ENCODE assay signal across 8 cellular contexts in the genomic region with DNA sequence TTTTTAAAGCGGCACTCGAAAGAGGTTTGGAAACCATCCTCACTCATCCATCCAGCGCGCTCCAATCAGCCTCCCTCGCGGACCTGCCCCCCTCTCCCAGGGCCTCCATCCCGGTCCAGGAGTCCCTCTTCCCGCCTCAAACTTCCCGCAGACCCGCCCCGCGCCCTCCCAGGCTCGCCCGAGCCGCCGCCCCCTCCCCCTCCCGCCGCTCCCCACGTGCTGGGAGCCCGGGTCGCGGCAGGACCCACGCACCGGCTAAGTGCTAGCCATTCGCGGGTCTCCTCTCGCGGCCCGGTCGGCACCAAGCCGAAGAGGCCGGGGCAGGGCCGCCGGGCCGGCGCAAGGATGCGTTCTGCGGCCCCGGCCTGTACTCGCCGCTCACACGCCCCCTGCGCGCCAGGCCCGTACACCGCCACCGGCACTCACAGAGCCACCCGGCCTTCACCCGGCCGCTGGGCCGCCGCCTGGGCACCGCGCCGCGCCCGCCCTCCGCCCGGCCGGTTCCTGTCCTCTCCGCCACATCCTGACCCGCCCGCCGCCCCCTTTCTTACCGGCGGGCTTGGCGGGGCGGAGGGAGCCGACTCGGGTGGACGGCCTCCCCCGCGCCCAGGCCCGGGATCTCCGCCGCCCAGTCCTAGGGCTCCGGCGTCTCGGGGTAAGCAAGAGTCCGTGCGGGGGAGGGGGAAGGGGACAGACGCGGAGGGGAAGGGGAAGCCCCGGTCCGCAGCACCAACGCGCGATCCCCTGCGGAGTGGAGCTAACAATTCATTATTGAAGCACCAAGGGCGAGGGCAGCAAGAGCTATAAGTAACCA. TPM values are rescaled to one million over a fixed set of nuclear protein-coding genes. Genes with fewer than 3 reads are reported as not detected.
DNase-seq lines count a peak whose midpoint lies in the region; ATAC-seq and TF ChIP-seq lines count a peak whose summit lies in the region.

No MANE protein-coding gene starts in this region.

- peak overlapping the region; percentile 92 for H3K4me3 Mint-ChIP-seq in activated T-cell treated with anti-CD3 and anti-CD28 coated beads, Interleukin-2, amount 50 U/mL, for 24 hours

- intact Hi-C loops in esophagus muscularis mucosa (cut with DNase I) = loop anchor here (10.0 kb wide), 1 partner anchor 153 kb away; a partner anchor contains a TSS

- no peak for TF ChIP-seq CTCF in esophagus muscularis mucosa (IDR thresholded peaks at IDR 0.05)

- peaks cover 24 to 59% (median 53%) of the 10 kb centered on the region in 4 donors for H3K4me1 ChIP-seq in esophagus muscularis mucosa

- H3K4me1 Mint-ChIP-seq in activated T-cell treated with anti-CD3 and anti-CD28 coated beads, Interleukin-2, amount 50 U/mL, for 24 hours (ENCODE audit: low read depth) = peaks cover 58% of the 10 kb centered on the region

- peak overlapping the region; percentile 100 for H3K27ac Mint-ChIP-seq in activated T-cell treated with anti-CD3 and anti-CD28 coated beads, Interleukin-2, amount 50 U/mL, for 24 hours

- peak overlapping the region; percentile 94 to 100 (median 100) for H3K27ac ChIP-seq in esophagus muscularis mucosa (replicated peaks in 1 of 4)

- TF ChIP-seq EP300 in esophagus muscularis mucosa (IDR thresholded peaks at IDR 0.05) = no peak

- peaks cover 12 to 29% (median 19%) of the 10 kb centered on the region in 4 donors for H3K36me3 ChIP-seq in esophagus muscularis mucosa

- TF ChIP-seq POLR2A in esophagus muscularis mucosa (IDR thresholded peaks at IDR 0.05; ENCODE audit: low read depth) = no peak

- DNase-seq in activated T-cell treated with anti-CD3 and anti-CD28 coated beads for 1 hour (ENCODE audit: low read depth) (peak; percentile 24), NCI-H526 (lab: John Stamatoyannopoulos, UW) (peak; percentile 35 to 68), esophagus muscularis mucosa (ENCODE audit: extremely low spot score) (peak; percentile 94), myocyte (ENCODE audit: low read depth) (peak; percentile 60)
- DNase-seq in activated T-cell treated with anti-CD3 and anti-CD28 coated beads, Interleukin-2, amount 50 U/mL, for 1 hour = no peak
- peak; percentile 74 for DNase-seq in activated T-cell treated with anti-CD3 and anti-CD28 coated beads, Interleukin-2, amount 50 U/mL, for 24 hours
- DNase-seq in stimulated activated naive CD4-positive, alpha-beta T cell treated with Interleukin-2 at 50 U/mL for 16 hours (lab: John Stamatoyannopoulos, UW) = peak; percentile 46

- 1% methylated on average over 12 of the region's 90 CpGs for WGBS in esophagus muscularis mucosa

- H3K27me3 Mint-ChIP-seq in activated T-cell treated with anti-CD3 and anti-CD28 coated beads, Interleukin-2, amount 50 U/mL, for 24 hours = no peaks in the 10 kb centered on the region

- H3K36me3 Mint-ChIP-seq in activated T-cell treated with anti-CD3 and anti-CD28 coated beads, Interleukin-2, amount 50 U/mL, for 24 hours (ENCODE audit: low read depth) = peaks cover 72% of the 10 kb centered on the region

- no peaks in the 10 kb centered on the region for H3K9me3 Mint-ChIP-seq in activated T-cell treated with anti-CD3 and anti-CD28 coated beads, Interleukin-2, amount 50 U/mL, for 24 hours

- H3K4me3 ChIP-seq in esophagus muscularis mucosa = peak overlapping the region; percentile 84 to 94 (median 89)

- peak; percentile 19 for ATAC-seq in HG02973 (IDR thresholded peaks at IDR 0.05; ENCODE audit: unreplicated experiment)

- no peaks in the 10 kb centered on the region for H3K9me3 ChIP-seq in esophagus muscularis mucosa

- no peaks in the 10 kb centered on the region for H3K27me3 ChIP-seq in esophagus muscularis mucosa

RNA-seq across cellular contexts. Expression of a gene that starts 0.6 kb away (rescaled TPM):
- 10 to 100 TPM; 25.8 to 69.3 (median 34.5) TPM for total RNA-seq in esophagus muscularis mucosa
- 30.6 and 31.6 TPM in 2 replicates for total RNA-seq in myocyte
- 6.1 TPM for polyA plus RNA-seq in myocyte (2012)
